Comparison of ENCODE assay signal across 23 cellular contexts in genomic region chr12:93006655-93007208, GRCh38.
DNase-seq lines count a peak whose midpoint lies in the region; ATAC-seq and TF ChIP-seq lines count a peak whose summit lies in the region.
"Had no signal": no experiment of that assay in that cellular context is flagged by ENCODE, and none has a peak within 500 bp of the region (broad histone marks: within the 10 kb centered on the region; RNA-seq: fewer than 3 reads in every experiment).

No MANE protein-coding gene starts in this region.

- H3K9me3 Mint-ChIP-seq in endodermal cell = no peaks in the 10 kb centered on the region
- H3K9me3 Mint-ChIP-seq: CD8-positive, alpha-beta memory T cell had no signal

- H3K27ac Mint-ChIP-seq in endodermal cell = peak overlapping the region; percentile 94
- H3K27ac Mint-ChIP-seq: CD8-positive, alpha-beta memory T cell had no signal

- no peak overlapping the region for H2BK15ac ChIP-seq in mesenchymal stem cell (ENCODE audit: low read depth, poor library complexity, severe bottlenecking)

- H3K4me1 ChIP-seq in cardiac muscle cell (ENCODE audit: low read depth) = peaks cover 6% of the 10 kb centered on the region
- peaks cover 0 to 17% (median 4%) of the 10 kb centered on the region in 12 donors for H3K4me1 ChIP-seq in heart left ventricle
- H3K4me1 ChIP-seq in HUES48 (ENCODE audit: control insufficient read depth, insufficient read depth, low read length) = peaks cover 16% of the 10 kb centered on the region; the same call in 1 of the 2 replicates
- H3K4me1 ChIP-seq in endodermal cell (ENCODE audit: control insufficient read depth, insufficient read depth, low read length) = peaks cover 23% of the 10 kb centered on the region
- H3K4me1 ChIP-seq in mesenchymal stem cell (ENCODE audit: control insufficient read depth, insufficient read depth, low read depth, low read length) = no peaks in the 10 kb centered on the region

- TF ChIP-seq CTCF in cardiac muscle cell (IDR thresholded peaks at IDR 0.05; ENCODE audit: low read depth, low read length) (no peak), heart left ventricle (IDR thresholded peaks at IDR 0.05) (no peak), endodermal cell (conservative IDR thresholded peaks at IDR 0.05) (no peak)

- H3K36me3 Mint-ChIP-seq in endodermal cell (ENCODE audit: low read depth) = peaks cover 30% of the 10 kb centered on the region
- H3K36me3 Mint-ChIP-seq: CD8-positive, alpha-beta memory T cell had no signal

- no peak for DNase-seq in cardiac muscle cell (ENCODE audit: low read depth in 1 of 2, low spot score in 1 of 2)
- no peak for DNase-seq in heart left ventricle
- DNase-seq in endodermal cell = no peak
- no peak for DNase-seq in islet precursor cell
- no peak for DNase-seq in NCI-H1436 treated with DMSO at 0.1 percent for 48 hours (lab: John Stamatoyannopoulos, UW)
- no peak for DNase-seq in mesenchymal stem cell
- DNase-seq: 8988T; CD8-positive, alpha-beta memory T cell; DMS53; KBM-7; MM.1S; NCI-H1048; NCI-H1417 treated with DMSO at 0.1 percent for 48 hours; NCI-H187 treated with DMSO at 0.1 percent for 48 hours; NCI-H2107; NCI-H2227 treated with DMSO at 0.1 percent for 48 hours; NCI-H510A; OCI-M1; T-helper 1 cell had no signal

- H3K4ac ChIP-seq in mesenchymal stem cell (ENCODE audit: low read depth in 1 of 2, low read length in 2 of 2) = no peak overlapping the region

- H4K91ac ChIP-seq in mesenchymal stem cell (ENCODE audit: low read length) = no peak overlapping the region

- no peak overlapping the region for H2BK5ac ChIP-seq in mesenchymal stem cell (ENCODE audit: low read depth, low read length, poor library complexity, severe bottlenecking)

- no peak overlapping the region for H2AFZ ChIP-seq in mesenchymal stem cell (ENCODE audit: low read depth, low read length)

- H3K23ac ChIP-seq in mesenchymal stem cell (ENCODE audit: low read length in 2 of 2) = no peak overlapping the region

- no peak overlapping the region for H3K4me2 ChIP-seq in mesenchymal stem cell (ENCODE audit: low read length, poor library complexity, severe bottlenecking)

- no peak overlapping the region for H2BK120ac ChIP-seq in mesenchymal stem cell (ENCODE audit: low read depth, low read length)

- H3K36me3 ChIP-seq in cardiac muscle cell = no peaks in the 10 kb centered on the region
- H3K36me3 ChIP-seq in heart left ventricle = no peaks in the 10 kb centered on the region
- no peaks in the 10 kb centered on the region for H3K36me3 ChIP-seq in HUES48 (ENCODE audit: control insufficient read depth, insufficient read depth, low read length)
- H3K36me3 ChIP-seq in endodermal cell (ENCODE audit: control insufficient read depth, insufficient read depth, low read length) = peaks cover 36% of the 10 kb centered on the region
- no peaks in the 10 kb centered on the region for H3K36me3 ChIP-seq in mesenchymal stem cell (ENCODE audit: control insufficient read depth in 1 of 2, insufficient read depth in 2 of 2, low read depth in 1 of 2, low read length in 2 of 2)
- H3K36me3 ChIP-seq: SJSA1 had no signal

- H3K4me3 ChIP-seq in cardiac muscle cell (no peak overlapping the region), heart left ventricle (no peak overlapping the region), HUES48 (ENCODE audit: low read depth, low read length) (no peak overlapping the region), endodermal cell (ENCODE audit: low read length) (peak overlapping the region; percentile 96), mesenchymal stem cell (ENCODE audit: insufficient read depth in 1 of 2, low read depth in 1 of 2, low read length in 2 of 2) (no peak overlapping the region)
- H3K4me3 ChIP-seq: SJSA1 had no signal

- peak overlapping the region; percentile 4 for H3K27ac ChIP-seq in cardiac muscle cell
- H3K27ac ChIP-seq in heart left ventricle = no peak overlapping the region
- peak overlapping the region; percentile 3 for H3K27ac ChIP-seq in HUES48 (ENCODE audit: low read depth, low read length)
- H3K27ac ChIP-seq in endodermal cell (ENCODE audit: low read depth, low read length) = no peak overlapping the region
- H3K27ac ChIP-seq in mesenchymal stem cell (ENCODE audit: low read length, poor library complexity, severe bottlenecking) = no peak overlapping the region
- H3K27ac ChIP-seq: C4-2B, SJSA1 had no signal

- no peak overlapping the region for H2AK5ac ChIP-seq in mesenchymal stem cell (ENCODE audit: low read length, severe bottlenecking)

- H3K9me3 ChIP-seq in cardiac muscle cell (ENCODE audit: low read depth) (no peaks in the 10 kb centered on the region), heart left ventricle (no peaks in the 10 kb centered on the region), HUES48 (ENCODE audit: control insufficient read depth, insufficient read depth, low read length) (no peaks in the 10 kb centered on the region), endodermal cell (ENCODE audit: control insufficient read depth, low read length) (no peaks in the 10 kb centered on the region), mesenchymal stem cell (ENCODE audit: control insufficient read depth, low read length) (no peaks in the 10 kb centered on the region)
- H3K9me3 ChIP-seq: SJSA1 had no signal

- H2BK12ac ChIP-seq in mesenchymal stem cell (ENCODE audit: low read length in 2 of 2) = no peak overlapping the region

- H4K8ac ChIP-seq in mesenchymal stem cell (ENCODE audit: low read length) = no peak overlapping the region

- no peaks in the 10 kb centered on the region for H3K79me1 ChIP-seq in mesenchymal stem cell (replicated peaks; ENCODE audit: low read length, poor library complexity, severe bottlenecking)

- intact Hi-C loops in heart left ventricle (cut with DNase I) = loop anchor here in 1 of 10 donors (10.0 kb wide), 1 partner anchor 1098 kb away; no protein-coding TSS in a partner anchor

- ATAC-seq in heart left ventricle (no peak), GM19351 (IDR thresholded peaks at IDR 0.05; ENCODE audit: unreplicated experiment) (no peak)

- H3K4me3 Mint-ChIP-seq in endodermal cell = peak overlapping the region; percentile 71
- H3K4me3 Mint-ChIP-seq: CD8-positive, alpha-beta memory T cell had no signal

- H3K27me3 ChIP-seq in cardiac muscle cell = no peaks in the 10 kb centered on the region
- no peaks in the 10 kb centered on the region for H3K27me3 ChIP-seq in heart left ventricle
- no peaks in the 10 kb centered on the region for H3K27me3 ChIP-seq in HUES48 (ENCODE audit: control insufficient read depth, insufficient read depth, low read length)
- no peaks in the 10 kb centered on the region for H3K27me3 ChIP-seq in endodermal cell (ENCODE audit: control insufficient read depth, insufficient read depth, low read length, poor library complexity, severe bottlenecking)
- H3K27me3 ChIP-seq in mesenchymal stem cell (ENCODE audit: control insufficient read depth in 1 of 2, insufficient read depth in 1 of 2, low read length in 2 of 2) = no peaks in the 10 kb centered on the region
- H3K27me3 ChIP-seq: SJSA1 had no signal

- no peak overlapping the region for H3K18ac ChIP-seq in mesenchymal stem cell (ENCODE audit: low read depth in 1 of 2, low read length in 2 of 2)

- peaks cover 66% of the 10 kb centered on the region for H3K4me1 Mint-ChIP-seq in endodermal cell
- H3K4me1 Mint-ChIP-seq: CD8-positive, alpha-beta memory T cell had no signal

- H3K27me3 Mint-ChIP-seq in endodermal cell (ENCODE audit: insufficient read depth) = no peaks in the 10 kb centered on the region

- no peak for TF ChIP-seq POLR2A in heart left ventricle (IDR thresholded peaks at IDR 0.05)

- H3K9ac ChIP-seq in HUES48 (ENCODE audit: low read depth, low read length) = no peak overlapping the region
- H3K9ac ChIP-seq in endodermal cell (ENCODE audit: extremely low read depth, low read length, poor library complexity, severe bottlenecking) = peak overlapping the region; percentile 81
- H3K9ac ChIP-seq in mesenchymal stem cell (ENCODE audit: low read length) = no peak overlapping the region

- 83 to 94% (median 89%) methylated on average over 5 of the region's 5 CpGs for WGBS in heart left ventricle, 4 donors
- WGBS in endodermal cell (ENCODE audit: insufficient coverage in 1 of 2, insufficient read length in 1 of 2), 2 experiments = 58 to 67% methylated on average over 3 to 5 of the region's 5 CpGs
- 81% methylated on average over 5 of the region's 5 CpGs for WGBS in mesenchymal stem cell

- no peak overlapping the region for H3K14ac ChIP-seq in mesenchymal stem cell (ENCODE audit: low read length in 2 of 2)

Comparison
In these comparisons a context has a peak if more than half of its experiments do, and no peak if none do; other contexts are left out.
1. H3K27ac ChIP-seq: peak in cardiac muscle cell (single experiment) and HUES48 (single experiment); none in heart left ventricle (0 of 12), endodermal cell (single experiment) and mesenchymal stem cell (single experiment).